ENCODE assay signal across 15 cellular contexts in the genomic region with DNA sequence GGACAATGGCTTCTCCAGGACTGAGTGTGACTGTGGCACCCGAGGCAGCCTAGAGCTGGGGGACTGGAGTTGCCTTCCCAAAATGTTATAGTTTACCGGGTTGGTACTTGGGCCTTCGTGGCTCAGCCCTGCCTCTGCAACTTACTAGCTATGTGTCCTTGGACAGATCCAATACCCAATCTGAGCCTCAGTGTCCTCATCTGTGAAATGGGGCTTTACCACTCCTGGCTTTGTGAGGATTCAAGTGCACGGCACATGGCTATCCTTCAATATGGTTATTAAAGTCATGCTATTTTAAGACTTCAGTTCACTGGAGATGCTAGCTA. TPM values are rescaled to one million over a fixed set of nuclear protein-coding genes. Genes with fewer than 3 reads are reported as not detected.
DNase-seq lines count a peak whose midpoint lies in the region; ATAC-seq and TF ChIP-seq lines count a peak whose summit lies in the region.
"Had no signal": no experiment of that assay in that cellular context is flagged by ENCODE, and none has a peak within 500 bp of the region (broad histone marks: within the 10 kb centered on the region; RNA-seq: fewer than 3 reads in every experiment).

No MANE protein-coding gene starts in this region.

- H3K79me2 ChIP-seq in PC-3 (ENCODE audit: low read length): no peaks in the 10 kb centered on the region

- no peak for TF ChIP-seq EP300 in esophagus muscularis mucosa (IDR thresholded peaks at IDR 0.05)

- H3K9ac ChIP-seq in PC-3 (ENCODE audit: low read length): no peak overlapping the region

- H3K9me2 ChIP-seq in PC-3 (replicated peaks; ENCODE audit: low read length): no peaks in the 10 kb centered on the region

- BruUV-seq in PC-3 (replicated peaks; lab: Mats Ljungman, UMichigan): no TSS peak

- intact Hi-C loops in esophagus muscularis mucosa (cut with DNase I): no loop called here
- intact Hi-C loops in PC-3 (cut with micrococcal nuclease): no loop called here

- peaks cover 0 to 97% (median 49%) of the 10 kb centered on the region in 4 donors for H3K27me3 ChIP-seq in esophagus muscularis mucosa
- H3K27me3 ChIP-seq in PC-3 (ENCODE audit: low read length): peaks cover 23% of the 10 kb centered on the region

- no peaks in the 10 kb centered on the region for H3F3A ChIP-seq in PC-3 (ENCODE audit: low read length, unreplicated experiment)

- H3K9me3 ChIP-seq in esophagus muscularis mucosa (no peaks in the 10 kb centered on the region), PC-3 (ENCODE audit: low read length) (no peaks in the 10 kb centered on the region)
- H3K9me3 ChIP-seq: Caco-2 had no signal

- H3K27ac ChIP-seq in esophagus muscularis mucosa (replicated peaks in 1 of 4) (no peak overlapping the region), PC-3 (ENCODE audit: low read length) (no peak overlapping the region)
- H3K27ac ChIP-seq: 22Rv1 had no signal

- H3K4me3 ChIP-seq in esophagus muscularis mucosa: no peak overlapping the region
- no peak overlapping the region for H3K4me3 ChIP-seq in PC-3 (ENCODE audit: low read length)

- no peak overlapping the region for H3K4me2 ChIP-seq in PC-3 (ENCODE audit: low read length)

- TF ChIP-seq CTCF in esophagus muscularis mucosa (IDR thresholded peaks at IDR 0.05) (no peak), PC-3 (conservative IDR thresholded peaks at IDR 0.05; ENCODE audit: low read depth, low read length) (no peak)

- H3K4me1 Mint-ChIP-seq in IgD-negative memory B cell: peaks cover 0 to 1% (median 0%) of the 10 kb centered on the region in 3 donors

- H3K9me3 Mint-ChIP-seq in IgD-negative memory B cell: no peaks in the 10 kb centered on the region
- H3K9me3 Mint-ChIP-seq: CD8-positive, alpha-beta T cell had no signal

- ATAC-seq in GM18858 (IDR thresholded peaks at IDR 0.05; ENCODE audit: unreplicated experiment) (no peak), PC-3 (no peak)
- ATAC-seq: CD8-positive, alpha-beta T cell; HCT116 had no signal

- H3K36me3 Mint-ChIP-seq in IgD-negative memory B cell: peaks cover 4% of the 10 kb centered on the region
- H3K36me3 Mint-ChIP-seq: CD8-positive, alpha-beta T cell had no signal

- 60% methylated on average over 4 of the region's 4 CpGs for WGBS in esophagus muscularis mucosa

- H3K4me3 Mint-ChIP-seq in IgD-negative memory B cell: no peak overlapping the region
- H3K4me3 Mint-ChIP-seq: CD8-positive, alpha-beta T cell had no signal

- peak; percentile 56 for DNase-seq in activated effector memory CD4-positive, alpha-beta T cell treated with anti-CD3 and anti-CD28 coated beads, Interleukin-2, amount 50 U/mL, for 16 hours
- DNase-seq in activated effector memory CD4-positive, alpha-beta T cell treated with Interleukin-2 at 50 U/mL for 16 hours: no peak
- DNase-seq in esophagus muscularis mucosa (ENCODE audit: extremely low spot score): peak; percentile 89
- peak; percentile 7 for DNase-seq in mucosa of gallbladder (ENCODE audit: low spot score)
- no peak for DNase-seq in COR-L47 (lab: John Stamatoyannopoulos, UW)
- no peak for DNase-seq in PC-3
- DNase-seq: Caco-2; CD8-positive, alpha-beta T cell; DND-41; GDM1 had no signal

- H3K27me3 Mint-ChIP-seq in IgD-negative memory B cell: peaks cover 62% of the 10 kb centered on the region

- H3K4me1 ChIP-seq in esophagus muscularis mucosa (peaks cover 20 to 34% (median 33%) of the 10 kb centered on the region in 4 donors), PC-3 (ENCODE audit: insufficient read depth, low read length) (no peaks in the 10 kb centered on the region)
- H3K4me1 ChIP-seq: Caco-2 had no signal

- POLR2A ChIA-PET in PC-3 (lab: Charles Lee; ENCODE audit: unreplicated experiment): no interaction called here

- CTCF ChIA-PET in PC-3 (lab: Charles Lee): no interaction called here

- no peaks in the 10 kb centered on the region for H3K36me3 ChIP-seq in esophagus muscularis mucosa
- H3K36me3 ChIP-seq in PC-3 (ENCODE audit: low read depth, low read length): no peaks in the 10 kb centered on the region

- TF ChIP-seq POLR2A in esophagus muscularis mucosa (IDR thresholded peaks at IDR 0.05; ENCODE audit: low read depth): no peak

- H4K20me1 ChIP-seq in PC-3 (ENCODE audit: low read length): no peaks in the 10 kb centered on the region

- H3K27ac Mint-ChIP-seq in IgD-negative memory B cell: peak overlapping the region in 2 of 3 donors; percentile 5 to 73
- H3K27ac Mint-ChIP-seq: CD14-positive monocyte; CD8-positive, alpha-beta T cell had no signal

- H2AFZ ChIP-seq in PC-3 (ENCODE audit: low read length): no peak overlapping the region

RNA-seq across cellular contexts. Expression of gene IRX5, which starts 9.6 kb away (rescaled TPM):
- polyA plus RNA-seq in IgD-negative memory B cell: not detected
- total RNA-seq in esophagus muscularis mucosa (under 1 TPM in 1 of 4 donors, not detected in 3; 0.52 TPM), mucosa of gallbladder (0.12 TPM), PC-3 (2014; rRNA removed) (0.22 TPM in 1 of 2 replicates, not detected in the other)
- total RNA-seq: CD8-positive, alpha-beta T cell had no signal
- polyA plus RNA-seq: CD14-positive monocyte had no signal

Comparison
In these comparisons a context has a peak if more than half of its experiments do, and no peak if none do; other contexts are left out.
1. DNase-seq: peak in activated effector memory CD4-positive, alpha-beta T cell treated with anti-CD3 and anti-CD28 coated beads, Interleukin-2, amount 50 U/mL, for 16 hours (single experiment), esophagus muscularis mucosa (single experiment) and mucosa of gallbladder (single experiment); none in activated effector memory CD4-positive, alpha-beta T cell treated with Interleukin-2 at 50 U/mL for 16 hours (single experiment), COR-L47 (single experiment) and PC-3 (single experiment).